11 cellular contexts compared by ENCODE assay signal in the genomic region with DNA sequence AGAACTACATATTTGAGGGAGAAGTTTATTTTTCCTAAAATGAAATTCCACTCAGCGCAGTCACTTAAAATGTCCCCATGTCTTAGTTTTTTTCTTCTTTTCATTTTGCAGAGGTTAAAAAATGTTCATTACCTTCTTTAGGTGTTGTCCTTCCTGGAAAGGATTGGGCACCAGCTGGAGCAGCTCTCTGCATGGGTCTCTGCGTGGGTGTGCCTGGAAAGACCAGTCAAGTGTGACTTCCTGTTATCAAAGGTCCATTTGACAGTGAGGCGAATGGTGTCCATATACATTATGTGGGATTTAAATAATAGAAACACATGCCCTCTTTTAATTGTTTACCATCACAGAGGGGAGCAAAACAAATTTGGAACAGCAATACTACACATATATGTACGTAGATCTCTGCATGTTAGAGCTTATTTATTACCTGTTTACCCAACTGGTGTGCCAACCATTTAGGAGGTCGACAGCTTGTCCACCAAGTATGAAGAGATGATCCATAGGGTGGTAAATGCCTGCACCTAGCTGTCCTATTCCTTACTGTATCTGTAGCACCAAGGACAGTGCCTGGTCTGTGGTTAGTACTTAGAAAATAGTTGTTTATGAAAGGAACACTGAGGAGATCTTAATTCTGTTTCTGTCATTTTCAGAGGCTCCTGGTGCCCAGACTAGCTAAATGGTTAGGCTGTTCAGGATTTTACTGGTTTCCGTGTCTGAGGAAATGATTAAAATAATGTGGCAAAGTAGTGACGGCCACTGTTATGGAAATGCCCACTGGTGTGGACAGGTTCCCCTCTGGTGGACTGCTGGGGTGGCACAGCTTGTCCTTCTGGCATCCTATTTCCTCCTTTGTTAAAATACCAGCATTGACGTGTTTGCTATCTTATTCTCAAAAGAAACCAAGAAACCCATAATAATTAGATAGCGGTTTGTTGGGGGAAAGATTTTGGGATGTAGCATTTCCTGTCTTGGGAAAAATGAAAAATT.
DNase-seq lines count a peak whose midpoint lies in the region; ATAC-seq and TF ChIP-seq lines count a peak whose summit lies in the region.
"Had no signal": no experiment of that assay in that cellular context is flagged by ENCODE, and none has a peak within 500 bp of the region (broad histone marks: within the 10 kb centered on the region; RNA-seq: fewer than 3 reads in every experiment).

No MANE protein-coding gene starts in this region.

- H3K27ac ChIP-seq in WERI-Rb-1 = peak overlapping the region; percentile 61

- no peaks in the 10 kb centered on the region for H3K9me3 ChIP-seq in WERI-Rb-1 (ENCODE audit: severe bottlenecking)

- H3K36me3 ChIP-seq in WERI-Rb-1 = no peaks in the 10 kb centered on the region

- TF ChIP-seq CTCF in WERI-Rb-1 (IDR thresholded peaks at IDR 0.05; ENCODE audit: low read depth, low read length) = peak; percentile 35; the same call in 1 of the 2 replicates

- in situ Hi-C loops in KBM-7 (cut with MboI; ENCODE audit: low pct_unique_long_range_greater_than_20kb, low sequenced_read_pairs) = no loop called here

- DNase-seq in COR-L47 (lab: John Stamatoyannopoulos, UW) = peak; percentile 61
- peak; percentile 8 for DNase-seq in KBM-7
- peak; percentile 70 for DNase-seq in WERI-Rb-1
- DNase-seq in left lobe of liver (ENCODE audit: low spot score) = no peak
- no peak for DNase-seq in effector CD4-positive, alpha-beta T cell
- DNase-seq in SIG-M5 (lab: John Stamatoyannopoulos, UW) = no peak
- DNase-seq in middle frontal gyrus (ENCODE audit: extremely low spot score, low spot score) = no peak
- DNase-seq: activated naive CD8-positive, alpha-beta T cell treated with anti-CD3 and anti-CD28 coated beads for 36 hours; naive thymus-derived CD4-positive, alpha-beta T cell; NCI-H446 treated with DMSO at 0.1 percent for 48 hours had no signal

- H3K4me3 ChIP-seq in WERI-Rb-1 (ENCODE audit: low read depth, low read length) = peak overlapping the region; percentile 13

- ATAC-seq in left lobe of liver (peak; percentile 23), GM18517 (IDR thresholded peaks at IDR 0.05; ENCODE audit: unreplicated experiment) (no peak)
- ATAC-seq: naive thymus-derived CD4-positive, alpha-beta T cell had no signal

- no peaks in the 10 kb centered on the region for H3K27me3 ChIP-seq in WERI-Rb-1 (ENCODE audit: insufficient read depth, low read depth, severe bottlenecking)

Comparison
In these comparisons a context has a peak if more than half of its experiments do, and no peak if none do; other contexts are left out.
1. DNase-seq: peak in COR-L47 (single experiment), KBM-7 (single experiment) and WERI-Rb-1 (single experiment); none in left lobe of liver (single experiment), effector CD4-positive, alpha-beta T cell (single experiment), SIG-M5 (single experiment) and middle frontal gyrus (single experiment).